ENCODE assay signal across 2 cellular contexts in the genomic region with DNA sequence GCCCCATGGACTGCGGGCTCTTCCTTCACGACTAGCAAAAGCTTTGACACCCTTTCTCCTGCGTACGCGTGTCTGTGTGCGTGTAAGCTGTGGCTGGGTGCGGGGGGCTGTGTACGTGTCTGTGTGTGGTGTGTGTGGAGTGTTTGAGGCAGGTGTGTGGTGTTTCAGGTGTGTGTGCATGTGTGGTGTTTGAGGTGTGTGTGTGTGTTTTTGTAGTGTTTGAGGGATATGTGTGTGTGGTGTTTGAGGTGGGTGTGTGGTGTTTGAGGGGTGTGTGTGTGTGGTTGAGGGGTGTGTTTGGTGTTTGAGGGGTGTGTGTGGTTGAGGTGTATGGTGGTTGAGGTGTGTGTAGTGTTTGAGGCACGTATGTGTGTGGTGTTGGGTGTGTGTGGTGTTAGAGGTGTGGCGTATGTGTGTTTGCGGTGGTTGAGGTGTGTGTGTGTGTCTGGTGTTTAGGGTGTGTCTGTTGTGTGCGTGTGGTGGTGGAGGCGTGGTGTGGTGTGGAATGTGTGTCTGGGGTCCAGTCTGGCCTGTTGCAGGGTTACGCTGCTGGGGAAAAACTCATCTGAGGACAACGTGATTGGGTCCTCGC.
TF ChIP-seq lines count a peak whose summit lies in the region.

No MANE protein-coding gene starts in this region.

TF ChIP-seq in SK-N-SH, 30 proteins besides CTCF, POLR2A, EP300 and RAD21 (continued from another document):
- TF ChIP-seq TEAD4 (IDR thresholded peaks at IDR 0.05; ENCODE audit: borderline replicate concordance, insufficient read depth) (no peak), MXI1 (IDR thresholded peaks at IDR 0.05; ENCODE audit: low read depth, low read length) (no peak), CHD2 (IDR thresholded peaks at IDR 0.05; ENCODE audit: low read length, partially characterized antibody) (no peak)
- TF ChIP-seq, protein P1, sequence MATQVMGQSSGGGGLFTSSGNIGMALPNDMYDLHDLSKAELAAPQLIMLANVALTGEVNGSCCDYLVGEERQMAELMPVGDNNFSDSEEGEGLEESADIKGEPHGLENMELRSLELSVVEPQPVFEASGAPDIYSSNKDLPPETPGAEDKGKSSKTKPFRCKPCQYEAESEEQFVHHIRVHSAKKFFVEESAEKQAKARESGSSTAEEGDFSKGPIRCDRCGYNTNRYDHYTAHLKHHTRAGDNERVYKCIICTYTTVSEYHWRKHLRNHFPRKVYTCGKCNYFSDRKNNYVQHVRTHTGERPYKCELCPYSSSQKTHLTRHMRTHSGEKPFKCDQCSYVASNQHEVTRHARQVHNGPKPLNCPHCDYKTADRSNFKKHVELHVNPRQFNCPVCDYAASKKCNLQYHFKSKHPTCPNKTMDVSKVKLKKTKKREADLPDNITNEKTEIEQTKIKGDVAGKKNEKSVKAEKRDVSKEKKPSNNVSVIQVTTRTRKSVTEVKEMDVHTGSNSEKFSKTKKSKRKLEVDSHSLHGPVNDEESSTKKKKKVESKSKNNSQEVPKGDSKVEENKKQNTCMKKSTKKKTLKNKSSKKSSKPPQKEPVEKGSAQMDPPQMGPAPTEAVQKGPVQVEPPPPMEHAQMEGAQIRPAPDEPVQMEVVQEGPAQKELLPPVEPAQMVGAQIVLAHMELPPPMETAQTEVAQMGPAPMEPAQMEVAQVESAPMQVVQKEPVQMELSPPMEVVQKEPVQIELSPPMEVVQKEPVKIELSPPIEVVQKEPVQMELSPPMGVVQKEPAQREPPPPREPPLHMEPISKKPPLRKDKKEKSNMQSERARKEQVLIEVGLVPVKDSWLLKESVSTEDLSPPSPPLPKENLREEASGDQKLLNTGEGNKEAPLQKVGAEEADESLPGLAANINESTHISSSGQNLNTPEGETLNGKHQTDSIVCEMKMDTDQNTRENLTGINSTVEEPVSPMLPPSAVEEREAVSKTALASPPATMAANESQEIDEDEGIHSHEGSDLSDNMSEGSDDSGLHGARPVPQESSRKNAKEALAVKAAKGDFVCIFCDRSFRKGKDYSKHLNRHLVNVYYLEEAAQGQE (IDR thresholded peaks at IDR 0.05; ENCODE audit: low read depth, low read length) = no peak
- TF ChIP-seq, protein P2, sequence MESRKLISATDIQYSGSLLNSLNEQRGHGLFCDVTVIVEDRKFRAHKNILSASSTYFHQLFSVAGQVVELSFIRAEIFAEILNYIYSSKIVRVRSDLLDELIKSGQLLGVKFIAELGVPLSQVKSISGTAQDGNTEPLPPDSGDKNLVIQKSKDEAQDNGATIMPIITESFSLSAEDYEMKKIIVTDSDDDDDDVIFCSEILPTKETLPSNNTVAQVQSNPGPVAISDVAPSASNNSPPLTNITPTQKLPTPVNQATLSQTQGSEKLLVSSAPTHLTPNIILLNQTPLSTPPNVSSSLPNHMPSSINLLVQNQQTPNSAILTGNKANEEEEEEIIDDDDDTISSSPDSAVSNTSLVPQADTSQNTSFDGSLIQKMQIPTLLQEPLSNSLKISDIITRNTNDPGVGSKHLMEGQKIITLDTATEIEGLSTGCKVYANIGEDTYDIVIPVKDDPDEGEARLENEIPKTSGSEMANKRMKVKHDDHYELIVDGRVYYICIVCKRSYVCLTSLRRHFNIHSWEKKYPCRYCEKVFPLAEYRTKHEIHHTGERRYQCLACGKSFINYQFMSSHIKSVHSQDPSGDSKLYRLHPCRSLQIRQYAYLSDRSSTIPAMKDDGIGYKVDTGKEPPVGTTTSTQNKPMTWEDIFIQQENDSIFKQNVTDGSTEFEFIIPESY (IDR thresholded peaks at IDR 0.05; ENCODE audit: borderline replicate concordance, low read depth) = no peak

TF ChIP-seq in SK-N-SH treated with all-trans-retinoic acid at 6 μM for 48 hours, 23 proteins besides CTCF, POLR2A, EP300 and RAD21 (continued from another document):
- TF ChIP-seq, protein P3, sequence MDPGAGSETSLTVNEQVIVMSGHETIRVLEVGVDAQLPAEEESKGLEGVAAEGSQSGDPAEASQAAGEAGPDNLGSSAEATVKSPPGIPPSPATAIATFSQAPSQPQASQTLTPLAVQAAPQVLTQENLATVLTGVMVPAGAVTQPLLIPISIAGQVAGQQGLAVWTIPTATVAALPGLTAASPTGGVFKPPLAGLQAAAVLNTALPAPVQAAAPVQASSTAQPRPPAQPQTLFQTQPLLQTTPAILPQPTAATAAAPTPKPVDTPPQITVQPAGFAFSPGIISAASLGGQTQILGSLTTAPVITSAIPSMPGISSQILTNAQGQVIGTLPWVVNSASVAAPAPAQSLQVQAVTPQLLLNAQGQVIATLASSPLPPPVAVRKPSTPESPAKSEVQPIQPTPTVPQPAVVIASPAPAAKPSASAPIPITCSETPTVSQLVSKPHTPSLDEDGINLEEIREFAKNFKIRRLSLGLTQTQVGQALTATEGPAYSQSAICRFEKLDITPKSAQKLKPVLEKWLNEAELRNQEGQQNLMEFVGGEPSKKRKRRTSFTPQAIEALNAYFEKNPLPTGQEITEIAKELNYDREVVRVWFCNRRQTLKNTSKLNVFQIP (CRISPR knock-in tag; IDR thresholded peaks at IDR 0.05; ENCODE audit: borderline replicate concordance, low read depth) = no peak
- TF ChIP-seq ZNF8 (CRISPR knock-in tag; IDR thresholded peaks at IDR 0.05) (no peak), TCF4 (CRISPR knock-in tag; IDR thresholded peaks at IDR 0.05; ENCODE audit: borderline replicate concordance) (no peak), ZFP30 (CRISPR knock-in tag; IDR thresholded peaks at IDR 0.05) (no peak), OSR1 (CRISPR knock-in tag; IDR thresholded peaks at IDR 0.05) (no peak), ZNF565 (CRISPR knock-in tag; conservative IDR thresholded peaks at IDR 0.05; ENCODE audit: low read depth) (no peak), ARNTL (CRISPR knock-in tag; IDR thresholded peaks at IDR 0.05; ENCODE audit: borderline replicate concordance, low read depth) (no peak), RARB (CRISPR knock-in tag; IDR thresholded peaks at IDR 0.05) (no peak), ESRRG (CRISPR knock-in tag; IDR thresholded peaks at IDR 0.05) (no peak), TOX (CRISPR knock-in tag; IDR thresholded peaks at IDR 0.05; ENCODE audit: borderline replicate concordance) (no peak), SNAI2 (CRISPR knock-in tag; IDR thresholded peaks at IDR 0.05) (no peak)
- TF ChIP-seq, protein P4, sequence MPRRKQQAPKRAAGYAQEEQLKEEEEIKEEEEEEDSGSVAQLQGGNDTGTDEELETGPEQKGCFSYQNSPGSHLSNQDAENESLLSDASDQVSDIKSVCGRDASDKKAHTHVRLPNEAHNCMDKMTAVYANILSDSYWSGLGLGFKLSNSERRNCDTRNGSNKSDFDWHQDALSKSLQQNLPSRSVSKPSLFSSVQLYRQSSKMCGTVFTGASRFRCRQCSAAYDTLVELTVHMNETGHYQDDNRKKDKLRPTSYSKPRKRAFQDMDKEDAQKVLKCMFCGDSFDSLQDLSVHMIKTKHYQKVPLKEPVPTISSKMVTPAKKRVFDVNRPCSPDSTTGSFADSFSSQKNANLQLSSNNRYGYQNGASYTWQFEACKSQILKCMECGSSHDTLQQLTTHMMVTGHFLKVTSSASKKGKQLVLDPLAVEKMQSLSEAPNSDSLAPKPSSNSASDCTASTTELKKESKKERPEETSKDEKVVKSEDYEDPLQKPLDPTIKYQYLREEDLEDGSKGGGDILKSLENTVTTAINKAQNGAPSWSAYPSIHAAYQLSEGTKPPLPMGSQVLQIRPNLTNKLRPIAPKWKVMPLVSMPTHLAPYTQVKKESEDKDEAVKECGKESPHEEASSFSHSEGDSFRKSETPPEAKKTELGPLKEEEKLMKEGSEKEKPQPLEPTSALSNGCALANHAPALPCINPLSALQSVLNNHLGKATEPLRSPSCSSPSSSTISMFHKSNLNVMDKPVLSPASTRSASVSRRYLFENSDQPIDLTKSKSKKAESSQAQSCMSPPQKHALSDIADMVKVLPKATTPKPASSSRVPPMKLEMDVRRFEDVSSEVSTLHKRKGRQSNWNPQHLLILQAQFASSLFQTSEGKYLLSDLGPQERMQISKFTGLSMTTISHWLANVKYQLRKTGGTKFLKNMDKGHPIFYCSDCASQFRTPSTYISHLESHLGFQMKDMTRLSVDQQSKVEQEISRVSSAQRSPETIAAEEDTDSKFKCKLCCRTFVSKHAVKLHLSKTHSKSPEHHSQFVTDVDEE (CRISPR knock-in tag; IDR thresholded peaks at IDR 0.05) = no peak
- TF ChIP-seq, protein P5, sequence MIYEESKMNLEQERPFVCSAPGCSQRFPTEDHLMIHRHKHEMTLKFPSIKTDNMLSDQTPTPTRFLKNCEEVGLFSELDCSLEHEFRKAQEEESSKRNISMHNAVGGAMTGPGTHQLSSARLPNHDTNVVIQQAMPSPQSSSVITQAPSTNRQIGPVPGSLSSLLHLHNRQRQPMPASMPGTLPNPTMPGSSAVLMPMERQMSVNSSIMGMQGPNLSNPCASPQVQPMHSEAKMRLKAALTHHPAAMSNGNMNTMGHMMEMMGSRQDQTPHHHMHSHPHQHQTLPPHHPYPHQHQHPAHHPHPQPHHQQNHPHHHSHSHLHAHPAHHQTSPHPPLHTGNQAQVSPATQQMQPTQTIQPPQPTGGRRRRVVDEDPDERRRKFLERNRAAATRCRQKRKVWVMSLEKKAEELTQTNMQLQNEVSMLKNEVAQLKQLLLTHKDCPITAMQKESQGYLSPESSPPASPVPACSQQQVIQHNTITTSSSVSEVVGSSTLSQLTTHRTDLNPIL (CRISPR knock-in tag; IDR thresholded peaks at IDR 0.05; ENCODE audit: low read depth) = no peak
- TF ChIP-seq, protein P6, sequence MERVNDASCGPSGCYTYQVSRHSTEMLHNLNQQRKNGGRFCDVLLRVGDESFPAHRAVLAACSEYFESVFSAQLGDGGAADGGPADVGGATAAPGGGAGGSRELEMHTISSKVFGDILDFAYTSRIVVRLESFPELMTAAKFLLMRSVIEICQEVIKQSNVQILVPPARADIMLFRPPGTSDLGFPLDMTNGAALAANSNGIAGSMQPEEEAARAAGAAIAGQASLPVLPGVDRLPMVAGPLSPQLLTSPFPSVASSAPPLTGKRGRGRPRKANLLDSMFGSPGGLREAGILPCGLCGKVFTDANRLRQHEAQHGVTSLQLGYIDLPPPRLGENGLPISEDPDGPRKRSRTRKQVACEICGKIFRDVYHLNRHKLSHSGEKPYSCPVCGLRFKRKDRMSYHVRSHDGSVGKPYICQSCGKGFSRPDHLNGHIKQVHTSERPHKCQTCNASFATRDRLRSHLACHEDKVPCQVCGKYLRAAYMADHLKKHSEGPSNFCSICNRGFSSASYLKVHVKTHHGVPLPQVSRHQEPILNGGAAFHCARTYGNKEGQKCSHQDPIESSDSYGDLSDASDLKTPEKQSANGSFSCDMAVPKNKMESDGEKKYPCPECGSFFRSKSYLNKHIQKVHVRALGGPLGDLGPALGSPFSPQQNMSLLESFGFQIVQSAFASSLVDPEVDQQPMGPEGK (CRISPR knock-in tag; IDR thresholded peaks at IDR 0.05; ENCODE audit: borderline replicate concordance) = no peak
